Comparison of ENCODE assay signal across 1 cellular context in genomic region chr6:45378324-45378926, GRCh38.
TF ChIP-seq lines count a peak whose summit lies in the region.

No MANE protein-coding gene starts in this region.

TF ChIP-seq in K562, 482 proteins besides CTCF, POLR2A, EP300 and RAD21 (continued from another document and continues in another):
- TF ChIP-seq, protein P1, sequence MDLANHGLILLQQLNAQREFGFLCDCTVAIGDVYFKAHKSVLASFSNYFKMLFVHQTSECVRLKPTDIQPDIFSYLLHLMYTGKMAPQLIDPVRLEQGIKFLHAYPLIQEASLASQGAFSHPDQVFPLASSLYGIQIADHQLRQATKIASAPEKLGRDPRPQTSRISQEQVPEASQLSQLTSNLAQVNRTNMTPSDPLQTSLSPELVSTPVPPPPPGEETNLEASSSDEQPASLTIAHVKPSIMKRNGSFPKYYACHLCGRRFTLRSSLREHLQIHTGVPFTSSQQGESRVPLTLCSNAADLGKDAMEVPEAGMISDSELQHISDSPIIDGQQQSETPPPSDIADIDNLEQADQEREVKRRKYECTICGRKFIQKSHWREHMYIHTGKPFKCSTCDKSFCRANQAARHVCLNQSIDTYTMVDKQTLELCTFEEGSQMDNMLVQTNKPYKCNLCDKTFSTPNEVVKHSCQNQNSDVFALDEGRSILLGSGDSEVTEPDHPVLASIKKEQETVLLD (IDR thresholded peaks at IDR 0.05) = no peak
- TF ChIP-seq ARNT (IDR thresholded peaks at IDR 0.05) (no peak), PHB (CRISPR knock-in tag; IDR thresholded peaks at IDR 0.05) (no peak), ZNF184 (CRISPR knock-in tag; IDR thresholded peaks at IDR 0.05) (no peak), ZNF224 (CRISPR knock-in tag; IDR thresholded peaks at IDR 0.05) (no peak), HNRNPLL (IDR thresholded peaks at IDR 0.05; ENCODE audit: low read depth, low read length, poor library complexity, severe bottlenecking) (peak; percentile 90), NR2F6 (CRISPR knock-in tag; IDR thresholded peaks at IDR 0.05) (0 out of 2 replicates have a peak, but pooled peaks have one; percentile 41), CTBP1 (IDR thresholded peaks at IDR 0.05; ENCODE audit: borderline replicate concordance) (no peak), ZBTB5 (IDR thresholded peaks at IDR 0.05) (no peak), CCAR2 (IDR thresholded peaks at IDR 0.05; ENCODE audit: low read depth, low read length) (no peak), ZNF436 (CRISPR knock-in tag; IDR thresholded peaks at IDR 0.05) (no peak), TSHZ1 (CRISPR knock-in tag; IDR thresholded peaks at IDR 0.05) (no peak), KHSRP (IDR thresholded peaks at IDR 0.05) (no peak), NCOA4 (IDR thresholded peaks at IDR 0.05; ENCODE audit: partially characterized antibody) (no peak), ETV6 (IDR thresholded peaks at IDR 0.05; ENCODE audit: borderline replicate concordance in 1 of 2, low read depth in 2 of 2, low read length in 1 of 2) (no peak), ETV6 (CRISPR knock-in tag; IDR thresholded peaks at IDR 0.05; ENCODE audit: borderline replicate concordance) (no peak), ZNF780A (CRISPR knock-in tag; IDR thresholded peaks at IDR 0.05) (no peak), KDM1A (IDR thresholded peaks at IDR 0.05) (no peak), FOXA3 (CRISPR knock-in tag; conservative IDR thresholded peaks at IDR 0.05 in 1 of 2, IDR thresholded peaks at IDR 0.05 in 1 of 2) (no peak), FOXP1 (CRISPR knock-in tag; IDR thresholded peaks at IDR 0.05) (no peak), RCOR1 (IDR thresholded peaks at IDR 0.05; ENCODE audit: borderline replicate concordance in 1 of 2, low read depth in 2 of 2, low read length in 2 of 2) (no peak), ZKSCAN1 (IDR thresholded peaks at IDR 0.05; ENCODE audit: low read depth, low read length) (no peak), HCFC1 (IDR thresholded peaks at IDR 0.05; ENCODE audit: low read depth, low read length) (no peak), ZNF311 (CRISPR knock-in tag; IDR thresholded peaks at IDR 0.05) (no peak), FUS (optimal IDR thresholded peaks at IDR 0.05; ENCODE audit: low read depth, low read length) (no peak), ZNF79 (CRISPR knock-in tag; IDR thresholded peaks at IDR 0.05; ENCODE audit: low read depth) (no peak), ZNF140 (CRISPR knock-in tag; IDR thresholded peaks at IDR 0.05) (no peak), ETV5 (CRISPR knock-in tag; IDR thresholded peaks at IDR 0.05; ENCODE audit: low read depth) (no peak), SNAPC5 (CRISPR knock-in tag; IDR thresholded peaks at IDR 0.05) (no peak), ZNF586 (CRISPR knock-in tag; conservative IDR thresholded peaks at IDR 0.05) (0 out of 2 replicates have a peak, but pooled peaks have one; percentile 58)
- TF ChIP-seq, protein P2, sequence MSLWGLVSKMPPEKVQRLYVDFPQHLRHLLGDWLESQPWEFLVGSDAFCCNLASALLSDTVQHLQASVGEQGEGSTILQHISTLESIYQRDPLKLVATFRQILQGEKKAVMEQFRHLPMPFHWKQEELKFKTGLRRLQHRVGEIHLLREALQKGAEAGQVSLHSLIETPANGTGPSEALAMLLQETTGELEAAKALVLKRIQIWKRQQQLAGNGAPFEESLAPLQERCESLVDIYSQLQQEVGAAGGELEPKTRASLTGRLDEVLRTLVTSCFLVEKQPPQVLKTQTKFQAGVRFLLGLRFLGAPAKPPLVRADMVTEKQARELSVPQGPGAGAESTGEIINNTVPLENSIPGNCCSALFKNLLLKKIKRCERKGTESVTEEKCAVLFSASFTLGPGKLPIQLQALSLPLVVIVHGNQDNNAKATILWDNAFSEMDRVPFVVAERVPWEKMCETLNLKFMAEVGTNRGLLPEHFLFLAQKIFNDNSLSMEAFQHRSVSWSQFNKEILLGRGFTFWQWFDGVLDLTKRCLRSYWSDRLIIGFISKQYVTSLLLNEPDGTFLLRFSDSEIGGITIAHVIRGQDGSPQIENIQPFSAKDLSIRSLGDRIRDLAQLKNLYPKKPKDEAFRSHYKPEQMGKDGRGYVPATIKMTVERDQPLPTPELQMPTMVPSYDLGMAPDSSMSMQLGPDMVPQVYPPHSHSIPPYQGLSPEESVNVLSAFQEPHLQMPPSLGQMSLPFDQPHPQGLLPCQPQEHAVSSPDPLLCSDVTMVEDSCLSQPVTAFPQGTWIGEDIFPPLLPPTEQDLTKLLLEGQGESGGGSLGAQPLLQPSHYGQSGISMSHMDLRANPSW (CRISPR knock-in tag; IDR thresholded peaks at IDR 0.05) = no peak
- TF ChIP-seq, protein P3, sequence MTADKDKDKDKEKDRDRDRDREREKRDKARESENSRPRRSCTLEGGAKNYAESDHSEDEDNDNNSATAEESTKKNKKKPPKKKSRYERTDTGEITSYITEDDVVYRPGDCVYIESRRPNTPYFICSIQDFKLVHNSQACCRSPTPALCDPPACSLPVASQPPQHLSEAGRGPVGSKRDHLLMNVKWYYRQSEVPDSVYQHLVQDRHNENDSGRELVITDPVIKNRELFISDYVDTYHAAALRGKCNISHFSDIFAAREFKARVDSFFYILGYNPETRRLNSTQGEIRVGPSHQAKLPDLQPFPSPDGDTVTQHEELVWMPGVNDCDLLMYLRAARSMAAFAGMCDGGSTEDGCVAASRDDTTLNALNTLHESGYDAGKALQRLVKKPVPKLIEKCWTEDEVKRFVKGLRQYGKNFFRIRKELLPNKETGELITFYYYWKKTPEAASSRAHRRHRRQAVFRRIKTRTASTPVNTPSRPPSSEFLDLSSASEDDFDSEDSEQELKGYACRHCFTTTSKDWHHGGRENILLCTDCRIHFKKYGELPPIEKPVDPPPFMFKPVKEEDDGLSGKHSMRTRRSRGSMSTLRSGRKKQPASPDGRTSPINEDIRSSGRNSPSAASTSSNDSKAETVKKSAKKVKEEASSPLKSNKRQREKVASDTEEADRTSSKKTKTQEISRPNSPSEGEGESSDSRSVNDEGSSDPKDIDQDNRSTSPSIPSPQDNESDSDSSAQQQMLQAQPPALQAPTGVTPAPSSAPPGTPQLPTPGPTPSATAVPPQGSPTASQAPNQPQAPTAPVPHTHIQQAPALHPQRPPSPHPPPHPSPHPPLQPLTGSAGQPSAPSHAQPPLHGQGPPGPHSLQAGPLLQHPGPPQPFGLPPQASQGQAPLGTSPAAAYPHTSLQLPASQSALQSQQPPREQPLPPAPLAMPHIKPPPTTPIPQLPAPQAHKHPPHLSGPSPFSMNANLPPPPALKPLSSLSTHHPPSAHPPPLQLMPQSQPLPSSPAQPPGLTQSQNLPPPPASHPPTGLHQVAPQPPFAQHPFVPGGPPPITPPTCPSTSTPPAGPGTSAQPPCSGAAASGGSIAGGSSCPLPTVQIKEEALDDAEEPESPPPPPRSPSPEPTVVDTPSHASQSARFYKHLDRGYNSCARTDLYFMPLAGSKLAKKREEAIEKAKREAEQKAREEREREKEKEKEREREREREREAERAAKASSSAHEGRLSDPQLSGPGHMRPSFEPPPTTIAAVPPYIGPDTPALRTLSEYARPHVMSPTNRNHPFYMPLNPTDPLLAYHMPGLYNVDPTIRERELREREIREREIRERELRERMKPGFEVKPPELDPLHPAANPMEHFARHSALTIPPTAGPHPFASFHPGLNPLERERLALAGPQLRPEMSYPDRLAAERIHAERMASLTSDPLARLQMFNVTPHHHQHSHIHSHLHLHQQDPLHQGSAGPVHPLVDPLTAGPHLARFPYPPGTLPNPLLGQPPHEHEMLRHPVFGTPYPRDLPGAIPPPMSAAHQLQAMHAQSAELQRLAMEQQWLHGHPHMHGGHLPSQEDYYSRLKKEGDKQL (CRISPR knock-in tag; IDR thresholded peaks at IDR 0.05; ENCODE audit: borderline replicate concordance) = no peak
- TF ChIP-seq, protein P4, sequence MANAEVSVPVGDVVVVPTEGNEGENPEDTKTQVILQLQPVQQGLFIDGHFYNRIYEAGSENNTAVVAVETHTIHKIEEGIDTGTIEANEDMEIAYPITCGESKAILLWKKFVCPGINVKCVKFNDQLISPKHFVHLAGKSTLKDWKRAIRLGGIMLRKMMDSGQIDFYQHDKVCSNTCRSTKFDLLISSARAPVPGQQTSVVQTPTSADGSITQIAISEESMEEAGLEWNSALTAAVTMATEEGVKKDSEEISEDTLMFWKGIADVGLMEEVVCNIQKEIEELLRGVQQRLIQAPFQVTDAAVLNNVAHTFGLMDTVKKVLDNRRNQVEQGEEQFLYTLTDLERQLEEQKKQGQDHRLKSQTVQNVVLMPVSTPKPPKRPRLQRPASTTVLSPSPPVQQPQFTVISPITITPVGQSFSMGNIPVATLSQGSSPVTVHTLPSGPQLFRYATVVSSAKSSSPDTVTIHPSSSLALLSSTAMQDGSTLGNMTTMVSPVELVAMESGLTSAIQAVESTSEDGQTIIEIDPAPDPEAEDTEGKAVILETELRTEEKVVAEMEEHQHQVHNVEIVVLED (CRISPR knock-in tag; IDR thresholded peaks at IDR 0.05) = no peak
- TF ChIP-seq, protein P5, sequence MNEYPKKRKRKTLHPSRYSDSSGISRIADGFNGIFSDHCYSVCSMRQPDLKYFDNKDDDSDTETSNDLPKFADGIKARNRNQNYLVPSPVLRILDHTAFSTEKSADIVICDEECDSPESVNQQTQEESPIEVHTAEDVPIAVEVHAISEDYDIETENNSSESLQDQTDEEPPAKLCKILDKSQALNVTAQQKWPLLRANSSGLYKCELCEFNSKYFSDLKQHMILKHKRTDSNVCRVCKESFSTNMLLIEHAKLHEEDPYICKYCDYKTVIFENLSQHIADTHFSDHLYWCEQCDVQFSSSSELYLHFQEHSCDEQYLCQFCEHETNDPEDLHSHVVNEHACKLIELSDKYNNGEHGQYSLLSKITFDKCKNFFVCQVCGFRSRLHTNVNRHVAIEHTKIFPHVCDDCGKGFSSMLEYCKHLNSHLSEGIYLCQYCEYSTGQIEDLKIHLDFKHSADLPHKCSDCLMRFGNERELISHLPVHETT (CRISPR knock-in tag; conservative IDR thresholded peaks at IDR 0.05 in 1 of 2, IDR thresholded peaks at IDR 0.05 in 1 of 2) = no peak
- TF ChIP-seq, protein P6, sequence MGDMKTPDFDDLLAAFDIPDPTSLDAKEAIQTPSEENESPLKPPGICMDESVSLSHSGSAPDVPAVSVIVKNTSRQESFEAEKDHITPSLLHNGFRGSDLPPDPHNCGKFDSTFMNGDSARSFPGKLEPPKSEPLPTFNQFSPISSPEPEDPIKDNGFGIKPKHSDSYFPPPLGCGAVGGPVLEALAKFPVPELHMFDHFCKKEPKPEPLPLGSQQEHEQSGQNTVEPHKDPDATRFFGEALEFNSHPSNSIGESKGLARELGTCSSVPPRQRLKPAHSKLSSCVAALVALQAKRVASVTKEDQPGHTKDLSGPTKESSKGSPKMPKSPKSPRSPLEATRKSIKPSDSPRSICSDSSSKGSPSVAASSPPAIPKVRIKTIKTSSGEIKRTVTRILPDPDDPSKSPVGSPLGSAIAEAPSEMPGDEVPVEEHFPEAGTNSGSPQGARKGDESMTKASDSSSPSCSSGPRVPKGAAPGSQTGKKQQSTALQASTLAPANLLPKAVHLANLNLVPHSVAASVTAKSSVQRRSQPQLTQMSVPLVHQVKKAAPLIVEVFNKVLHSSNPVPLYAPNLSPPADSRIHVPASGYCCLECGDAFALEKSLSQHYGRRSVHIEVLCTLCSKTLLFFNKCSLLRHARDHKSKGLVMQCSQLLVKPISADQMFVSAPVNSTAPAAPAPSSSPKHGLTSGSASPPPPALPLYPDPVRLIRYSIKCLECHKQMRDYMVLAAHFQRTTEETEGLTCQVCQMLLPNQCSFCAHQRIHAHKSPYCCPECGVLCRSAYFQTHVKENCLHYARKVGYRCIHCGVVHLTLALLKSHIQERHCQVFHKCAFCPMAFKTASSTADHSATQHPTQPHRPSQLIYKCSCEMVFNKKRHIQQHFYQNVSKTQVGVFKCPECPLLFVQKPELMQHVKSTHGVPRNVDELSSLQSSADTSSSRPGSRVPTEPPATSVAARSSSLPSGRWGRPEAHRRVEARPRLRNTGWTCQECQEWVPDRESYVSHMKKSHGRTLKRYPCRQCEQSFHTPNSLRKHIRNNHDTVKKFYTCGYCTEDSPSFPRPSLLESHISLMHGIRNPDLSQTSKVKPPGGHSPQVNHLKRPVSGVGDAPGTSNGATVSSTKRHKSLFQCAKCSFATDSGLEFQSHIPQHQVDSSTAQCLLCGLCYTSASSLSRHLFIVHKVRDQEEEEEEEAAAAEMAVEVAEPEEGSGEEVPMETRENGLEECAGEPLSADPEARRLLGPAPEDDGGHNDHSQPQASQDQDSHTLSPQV (IDR thresholded peaks at IDR 0.05) = no peak
